In genomic region chr17:75764417-75764710, GRCh38 we compare ENCODE assay signal across 1 cellular context.
TF ChIP-seq lines count a peak whose summit lies in the region.

No MANE protein-coding gene starts in this region.

TF ChIP-seq in HepG2, 621 proteins besides CTCF, POLR2A, EP300 and RAD21 (continued from another document and continues in another):
- TF ChIP-seq ZBTB33 (CRISPR knock-in tag; IDR thresholded peaks at IDR 0.05) (no peak), HIVEP1 (CRISPR knock-in tag; IDR thresholded peaks at IDR 0.05) (peak; percentile 19; the same call in 1 of the 2 replicates), MZF1 (CRISPR knock-in tag; IDR thresholded peaks at IDR 0.05; ENCODE audit: borderline replicate concordance) (no peak), SMAD1 (CRISPR knock-in tag; IDR thresholded peaks at IDR 0.05; ENCODE audit: borderline replicate concordance, low read depth) (0 out of 2 replicates have a peak, but pooled peaks have one; percentile 13), CCAR2 (optimal IDR thresholded peaks at IDR 0.05; ENCODE audit: low read depth, low read length) (no peak), CBX2 (IDR thresholded peaks at IDR 0.05; ENCODE audit: low read depth, low read length) (no peak), CBX2 (CRISPR knock-in tag; IDR thresholded peaks at IDR 0.05; ENCODE audit: low read depth) (no peak), ZNF598 (CRISPR knock-in tag; IDR thresholded peaks at IDR 0.05; ENCODE audit: borderline replicate concordance) (peak; percentile 82; the same call in 1 of the 2 replicates), JARID2 (CRISPR knock-in tag; IDR thresholded peaks at IDR 0.05; ENCODE audit: insufficient replicate concordance) (peak; percentile 1), ZNF501 (CRISPR knock-in tag; IDR thresholded peaks at IDR 0.05) (peak; percentile 94), TBX2 (CRISPR knock-in tag; IDR thresholded peaks at IDR 0.05; ENCODE audit: borderline replicate concordance) (peak; percentile 67), GLI4 (CRISPR knock-in tag; IDR thresholded peaks at IDR 0.05; ENCODE audit: borderline replicate concordance) (peak; percentile 58; the same call in 1 of the 2 replicates), ZNF775 (CRISPR knock-in tag; IDR thresholded peaks at IDR 0.05; ENCODE audit: borderline replicate concordance) (no peak), YY1 (IDR thresholded peaks at IDR 0.05; ENCODE audit: insufficient read depth, insufficient replicate concordance, low read depth, low read length) (peak; percentile 6), UBTF (CRISPR knock-in tag; IDR thresholded peaks at IDR 0.05) (peak; percentile 55), POLR2G (IDR thresholded peaks at IDR 0.05; ENCODE audit: low read depth, low read length) (peak; percentile 65), TOPORS (CRISPR knock-in tag; IDR thresholded peaks at IDR 0.05) (peak; percentile 82), ESRRA (CRISPR knock-in tag; IDR thresholded peaks at IDR 0.05; ENCODE audit: low read depth) (peak; percentile 24; the same call in 1 of the 2 replicates), IKZF4 (CRISPR knock-in tag; IDR thresholded peaks at IDR 0.05; ENCODE audit: borderline replicate concordance, low read depth, not compliant biosample characterization) (no peak), MTA1 (CRISPR knock-in tag; IDR thresholded peaks at IDR 0.05; ENCODE audit: borderline replicate concordance) (peak; percentile 30; the same call in 1 of the 2 replicates), SMARCE1 (IDR thresholded peaks at IDR 0.05; ENCODE audit: borderline replicate concordance) (no peak), ZC3H4 (CRISPR knock-in tag; IDR thresholded peaks at IDR 0.05; ENCODE audit: borderline replicate concordance) (peak; percentile 39; the same call in 1 of the 2 replicates), LCORL (IDR thresholded peaks at IDR 0.05) (no peak), LCORL (CRISPR knock-in tag; IDR thresholded peaks at IDR 0.05) (peak; percentile 62; the same call in 1 of the 2 replicates), ZZZ3 (CRISPR knock-in tag; IDR thresholded peaks at IDR 0.05; ENCODE audit: borderline replicate concordance) (0 out of 2 replicates have a peak, but pooled peaks have one; percentile 55), ZNF292 (CRISPR knock-in tag; IDR thresholded peaks at IDR 0.05; ENCODE audit: borderline replicate concordance, low read depth) (0 out of 2 replicates have a peak, but pooled peaks have one; percentile 11), SRSF1 (optimal IDR thresholded peaks at IDR 0.05; ENCODE audit: low read depth, low read length) (peak; percentile 9), STAG1 (CRISPR knock-in tag; IDR thresholded peaks at IDR 0.05) (no peak), KLF16 (CRISPR knock-in tag; IDR thresholded peaks at IDR 0.05) (peak; percentile 29 to 65; a peak in 1 of 4 replicates), MLLT10 (CRISPR knock-in tag; IDR thresholded peaks at IDR 0.05) (peak; percentile 39; the same call in 1 of the 2 replicates), SNAI1 (CRISPR knock-in tag; IDR thresholded peaks at IDR 0.05; ENCODE audit: borderline replicate concordance) (peak; percentile 52; the same call in 1 of the 2 replicates), MAFG (CRISPR knock-in tag; IDR thresholded peaks at IDR 0.05) (no peak), ERF (CRISPR knock-in tag; IDR thresholded peaks at IDR 0.05) (no peak; the same call in 1 of the 2 replicates), ZSCAN25 (CRISPR knock-in tag; IDR thresholded peaks at IDR 0.05) (peak; percentile 13; the same call in 1 of the 2 replicates)
- TF ChIP-seq, protein P1, sequence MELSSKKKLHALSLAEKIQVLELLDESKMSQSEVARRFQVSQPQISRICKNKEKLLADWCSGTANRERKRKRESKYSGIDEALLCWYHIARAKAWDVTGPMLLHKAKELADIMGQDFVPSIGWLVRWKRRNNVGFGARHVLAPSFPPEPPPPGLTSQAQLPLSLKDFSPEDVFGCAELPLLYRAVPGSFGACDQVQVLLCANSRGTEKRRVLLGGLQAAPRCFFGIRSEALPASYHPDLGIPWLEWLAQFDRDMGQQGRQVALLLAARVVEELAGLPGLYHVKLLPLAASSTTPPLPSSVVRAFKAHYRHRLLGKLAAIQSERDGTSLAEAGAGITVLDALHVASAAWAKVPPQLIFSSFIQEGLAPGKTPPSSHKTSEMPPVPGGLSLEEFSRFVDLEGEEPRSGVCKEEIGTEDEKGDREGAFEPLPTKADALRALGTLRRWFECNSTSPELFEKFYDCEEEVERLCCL (CRISPR knock-in tag; IDR thresholded peaks at IDR 0.05; ENCODE audit: borderline replicate concordance) = no peak
- TF ChIP-seq, protein P2, sequence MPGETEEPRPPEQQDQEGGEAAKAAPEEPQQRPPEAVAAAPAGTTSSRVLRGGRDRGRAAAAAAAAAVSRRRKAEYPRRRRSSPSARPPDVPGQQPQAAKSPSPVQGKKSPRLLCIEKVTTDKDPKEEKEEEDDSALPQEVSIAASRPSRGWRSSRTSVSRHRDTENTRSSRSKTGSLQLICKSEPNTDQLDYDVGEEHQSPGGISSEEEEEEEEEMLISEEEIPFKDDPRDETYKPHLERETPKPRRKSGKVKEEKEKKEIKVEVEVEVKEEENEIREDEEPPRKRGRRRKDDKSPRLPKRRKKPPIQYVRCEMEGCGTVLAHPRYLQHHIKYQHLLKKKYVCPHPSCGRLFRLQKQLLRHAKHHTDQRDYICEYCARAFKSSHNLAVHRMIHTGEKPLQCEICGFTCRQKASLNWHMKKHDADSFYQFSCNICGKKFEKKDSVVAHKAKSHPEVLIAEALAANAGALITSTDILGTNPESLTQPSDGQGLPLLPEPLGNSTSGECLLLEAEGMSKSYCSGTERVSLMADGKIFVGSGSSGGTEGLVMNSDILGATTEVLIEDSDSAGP (CRISPR knock-in tag; IDR thresholded peaks at IDR 0.05; ENCODE audit: borderline replicate concordance) = peak; percentile 95; the same call in 1 of the 2 replicates
- TF ChIP-seq, protein P3, sequence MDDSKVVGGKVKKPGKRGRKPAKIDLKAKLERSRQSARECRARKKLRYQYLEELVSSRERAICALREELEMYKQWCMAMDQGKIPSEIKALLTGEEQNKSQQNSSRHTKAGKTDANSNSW (CRISPR knock-in tag; IDR thresholded peaks at IDR 0.05; ENCODE audit: borderline replicate concordance) = 0 out of 2 replicates have a peak, but pooled peaks have one; percentile 43
- TF ChIP-seq, protein P4, sequence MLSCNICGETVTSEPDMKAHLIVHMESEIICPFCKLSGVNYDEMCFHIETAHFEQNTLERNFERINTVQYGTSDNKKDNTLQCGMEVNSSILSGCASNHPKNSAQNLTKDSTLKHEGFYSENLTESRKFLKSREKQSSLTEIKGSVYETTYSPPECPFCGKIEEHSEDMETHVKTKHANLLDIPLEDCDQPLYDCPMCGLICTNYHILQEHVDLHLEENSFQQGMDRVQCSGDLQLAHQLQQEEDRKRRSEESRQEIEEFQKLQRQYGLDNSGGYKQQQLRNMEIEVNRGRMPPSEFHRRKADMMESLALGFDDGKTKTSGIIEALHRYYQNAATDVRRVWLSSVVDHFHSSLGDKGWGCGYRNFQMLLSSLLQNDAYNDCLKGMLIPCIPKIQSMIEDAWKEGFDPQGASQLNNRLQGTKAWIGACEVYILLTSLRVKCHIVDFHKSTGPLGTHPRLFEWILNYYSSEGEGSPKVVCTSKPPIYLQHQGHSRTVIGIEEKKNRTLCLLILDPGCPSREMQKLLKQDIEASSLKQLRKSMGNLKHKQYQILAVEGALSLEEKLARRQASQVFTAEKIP (CRISPR knock-in tag; IDR thresholded peaks at IDR 0.05; ENCODE audit: borderline replicate concordance) = no peak
- TF ChIP-seq, protein P5, sequence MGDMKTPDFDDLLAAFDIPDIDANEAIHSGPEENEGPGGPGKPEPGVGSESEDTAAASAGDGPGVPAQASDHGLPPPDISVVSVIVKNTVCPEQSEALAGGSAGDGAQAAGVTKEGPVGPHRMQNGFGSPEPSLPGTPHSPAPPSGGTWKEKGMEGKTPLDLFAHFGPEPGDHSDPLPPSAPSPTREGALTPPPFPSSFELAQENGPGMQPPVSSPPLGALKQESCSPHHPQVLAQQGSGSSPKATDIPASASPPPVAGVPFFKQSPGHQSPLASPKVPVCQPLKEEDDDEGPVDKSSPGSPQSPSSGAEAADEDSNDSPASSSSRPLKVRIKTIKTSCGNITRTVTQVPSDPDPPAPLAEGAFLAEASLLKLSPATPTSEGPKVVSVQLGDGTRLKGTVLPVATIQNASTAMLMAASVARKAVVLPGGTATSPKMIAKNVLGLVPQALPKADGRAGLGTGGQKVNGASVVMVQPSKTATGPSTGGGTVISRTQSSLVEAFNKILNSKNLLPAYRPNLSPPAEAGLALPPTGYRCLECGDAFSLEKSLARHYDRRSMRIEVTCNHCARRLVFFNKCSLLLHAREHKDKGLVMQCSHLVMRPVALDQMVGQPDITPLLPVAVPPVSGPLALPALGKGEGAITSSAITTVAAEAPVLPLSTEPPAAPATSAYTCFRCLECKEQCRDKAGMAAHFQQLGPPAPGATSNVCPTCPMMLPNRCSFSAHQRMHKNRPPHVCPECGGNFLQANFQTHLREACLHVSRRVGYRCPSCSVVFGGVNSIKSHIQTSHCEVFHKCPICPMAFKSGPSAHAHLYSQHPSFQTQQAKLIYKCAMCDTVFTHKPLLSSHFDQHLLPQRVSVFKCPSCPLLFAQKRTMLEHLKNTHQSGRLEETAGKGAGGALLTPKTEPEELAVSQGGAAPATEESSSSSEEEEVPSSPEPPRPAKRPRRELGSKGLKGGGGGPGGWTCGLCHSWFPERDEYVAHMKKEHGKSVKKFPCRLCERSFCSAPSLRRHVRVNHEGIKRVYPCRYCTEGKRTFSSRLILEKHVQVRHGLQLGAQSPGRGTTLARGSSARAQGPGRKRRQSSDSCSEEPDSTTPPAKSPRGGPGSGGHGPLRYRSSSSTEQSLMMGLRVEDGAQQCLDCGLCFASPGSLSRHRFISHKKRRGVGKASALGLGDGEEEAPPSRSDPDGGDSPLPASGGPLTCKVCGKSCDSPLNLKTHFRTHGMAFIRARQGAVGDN (CRISPR knock-in tag; IDR thresholded peaks at IDR 0.05) = peak; percentile 88
- TF ChIP-seq, protein P6, sequence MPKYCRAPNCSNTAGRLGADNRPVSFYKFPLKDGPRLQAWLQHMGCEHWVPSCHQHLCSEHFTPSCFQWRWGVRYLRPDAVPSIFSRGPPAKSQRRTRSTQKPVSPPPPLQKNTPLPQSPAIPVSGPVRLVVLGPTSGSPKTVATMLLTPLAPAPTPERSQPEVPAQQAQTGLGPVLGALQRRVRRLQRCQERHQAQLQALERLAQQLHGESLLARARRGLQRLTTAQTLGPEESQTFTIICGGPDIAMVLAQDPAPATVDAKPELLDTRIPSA (CRISPR knock-in tag; IDR thresholded peaks at IDR 0.05; ENCODE audit: borderline replicate concordance) = no peak
- TF ChIP-seq, protein P7, sequence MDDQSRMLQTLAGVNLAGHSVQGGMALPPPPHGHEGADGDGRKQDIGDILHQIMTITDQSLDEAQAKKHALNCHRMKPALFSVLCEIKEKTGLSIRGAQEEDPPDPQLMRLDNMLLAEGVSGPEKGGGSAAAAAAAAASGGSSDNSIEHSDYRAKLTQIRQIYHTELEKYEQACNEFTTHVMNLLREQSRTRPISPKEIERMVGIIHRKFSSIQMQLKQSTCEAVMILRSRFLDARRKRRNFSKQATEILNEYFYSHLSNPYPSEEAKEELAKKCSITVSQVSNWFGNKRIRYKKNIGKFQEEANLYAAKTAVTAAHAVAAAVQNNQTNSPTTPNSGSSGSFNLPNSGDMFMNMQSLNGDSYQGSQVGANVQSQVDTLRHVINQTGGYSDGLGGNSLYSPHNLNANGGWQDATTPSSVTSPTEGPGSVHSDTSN (CRISPR knock-in tag; IDR thresholded peaks at IDR 0.05; ENCODE audit: borderline replicate concordance) = no peak
- TF ChIP-seq, protein P8, sequence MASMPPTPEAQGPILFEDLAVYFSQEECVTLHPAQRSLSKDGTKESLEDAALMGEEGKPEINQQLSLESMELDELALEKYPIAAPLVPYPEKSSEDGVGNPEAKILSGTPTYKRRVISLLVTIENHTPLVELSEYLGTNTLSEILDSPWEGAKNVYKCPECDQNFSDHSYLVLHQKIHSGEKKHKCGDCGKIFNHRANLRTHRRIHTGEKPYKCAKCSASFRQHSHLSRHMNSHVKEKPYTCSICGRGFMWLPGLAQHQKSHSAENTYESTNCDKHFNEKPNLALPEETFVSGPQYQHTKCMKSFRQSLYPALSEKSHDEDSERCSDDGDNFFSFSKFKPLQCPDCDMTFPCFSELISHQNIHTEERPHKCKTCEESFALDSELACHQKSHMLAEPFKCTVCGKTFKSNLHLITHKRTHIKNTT (CRISPR knock-in tag; IDR thresholded peaks at IDR 0.05) = no peak
- TF ChIP-seq, protein P9, sequence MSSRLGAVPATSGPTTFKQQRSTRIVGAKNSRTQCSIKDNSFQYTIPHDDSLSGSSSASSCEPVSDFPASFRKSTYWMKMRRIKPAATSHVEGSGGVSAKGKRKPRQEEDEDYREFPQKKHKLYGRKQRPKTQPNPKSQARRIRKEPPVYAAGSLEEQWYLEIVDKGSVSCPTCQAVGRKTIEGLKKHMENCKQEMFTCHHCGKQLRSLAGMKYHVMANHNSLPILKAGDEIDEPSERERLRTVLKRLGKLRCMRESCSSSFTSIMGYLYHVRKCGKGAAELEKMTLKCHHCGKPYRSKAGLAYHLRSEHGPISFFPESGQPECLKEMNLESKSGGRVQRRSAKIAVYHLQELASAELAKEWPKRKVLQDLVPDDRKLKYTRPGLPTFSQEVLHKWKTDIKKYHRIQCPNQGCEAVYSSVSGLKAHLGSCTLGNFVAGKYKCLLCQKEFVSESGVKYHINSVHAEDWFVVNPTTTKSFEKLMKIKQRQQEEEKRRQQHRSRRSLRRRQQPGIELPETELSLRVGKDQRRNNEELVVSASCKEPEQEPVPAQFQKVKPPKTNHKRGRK (CRISPR knock-in tag; IDR thresholded peaks at IDR 0.05) = 0 out of 2 replicates have a peak, but pooled peaks have one; percentile 51
